ENCODE assay signal across 8 cellular contexts in the genomic region with DNA sequence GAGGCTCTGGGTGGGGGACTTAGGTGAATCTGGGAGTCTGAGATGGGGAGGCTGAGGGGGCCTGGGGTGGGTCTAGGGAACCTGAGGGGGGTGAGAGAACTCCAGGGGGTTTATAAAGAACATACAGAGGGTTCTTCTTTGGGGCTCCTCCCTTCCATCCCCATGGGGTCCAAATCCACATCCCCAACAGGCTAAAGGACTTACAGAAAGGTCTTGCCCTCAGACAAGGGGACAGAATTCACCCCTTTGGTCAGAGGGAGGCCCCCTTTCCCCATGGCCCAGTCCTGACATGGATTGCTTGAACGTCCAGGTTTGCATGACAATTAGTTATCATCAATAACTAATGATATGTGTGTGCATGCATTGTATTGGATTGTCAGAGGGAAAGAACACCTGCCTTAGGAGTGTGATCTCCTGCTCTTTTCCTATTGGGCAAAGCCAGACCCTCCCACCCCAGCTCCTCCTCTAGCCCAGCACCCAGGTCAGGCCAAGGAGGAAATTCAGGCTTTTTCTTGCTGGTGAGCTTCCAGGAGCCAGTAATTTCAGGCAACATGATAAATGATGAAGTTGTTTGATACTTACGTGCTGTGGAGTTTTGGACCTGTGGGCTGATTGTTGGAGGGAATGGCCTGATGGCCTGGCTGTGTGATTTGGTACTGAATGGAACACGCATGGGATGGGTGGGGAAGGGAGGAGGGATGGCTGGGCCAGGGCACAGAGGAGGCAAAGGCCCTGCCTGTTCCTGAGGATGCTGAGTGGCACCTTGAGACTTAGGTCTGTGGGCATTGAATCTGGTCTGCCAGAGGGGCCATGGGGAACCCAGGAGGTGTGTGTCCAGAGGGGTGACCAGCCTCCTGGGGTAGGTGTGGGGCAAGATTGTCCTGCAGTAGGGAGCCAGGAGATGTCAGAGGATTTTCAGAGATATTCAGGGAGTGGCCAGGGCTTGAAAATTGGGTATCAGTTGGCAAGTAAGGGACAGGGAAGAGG. TPM values are rescaled to one million over a fixed set of nuclear protein-coding genes. Genes with fewer than 3 reads are reported as not detected.
DNase-seq lines count a peak whose midpoint lies in the region; ATAC-seq, FAIRE-seq and TF ChIP-seq lines count a peak whose summit lies in the region.

No MANE protein-coding gene starts in this region.

- no peak for ATAC-seq in stimulated activated memory B cell treated with anti-CD40 and anti-IgM and Interleukin-4, amounts not matched to agents 10 μg/mL and 1 μg/mL and 100 μg/mL, for 72 hours

- no peak overlapping the region for H2AK5ac ChIP-seq in mesendoderm (ENCODE audit: low read length)

- no peaks in the 10 kb centered on the region for H3K36me3 ChIP-seq in mesendoderm (ENCODE audit: control insufficient read depth, insufficient read depth, low read length)

- no peaks in the 10 kb centered on the region for H3K79me2 ChIP-seq in mesendoderm (ENCODE audit: control insufficient read depth, insufficient read depth, low read length)

- no peak for DNase-seq in AG09309 (ENCODE audit: low read depth)
- no peak for DNase-seq in GM19239 (ENCODE audit: insufficient read length, low spot score)
- DNase-seq in mesendoderm = no peak
- DNase-seq in stimulated activated CD4-positive, alpha-beta T cell treated with anti-CD3 and anti-CD28 coated beads, Interleukin-4, amount 100 ng/mL, for 1 hour = no peak
- no peak for DNase-seq in Ammon's horn (ENCODE audit: low spot score)

- no peak overlapping the region for H2BK120ac ChIP-seq in mesendoderm (ENCODE audit: low read depth, low read length)

- no peak overlapping the region for H3K9ac ChIP-seq in mesendoderm (ENCODE audit: low read length)

- H3K18ac ChIP-seq in mesendoderm (ENCODE audit: low read length) = no peak overlapping the region

- H3K36me3 Mint-ChIP-seq in stimulated activated memory B cell treated with anti-CD40 and anti-IgM and Interleukin-4, amounts not matched to agents 10 μg/mL and 1 μg/mL and 100 μg/mL, for 72 hours = no peaks in the 10 kb centered on the region

- no CpG with 5 or more reads among the region's 3 CpGs for WGBS in mesendoderm (ENCODE audit: extremely low coverage, insufficient coverage, low lambda C conversion rate)

- H2BK5ac ChIP-seq in mesendoderm (ENCODE audit: low read length) = no peak overlapping the region

- no peak for TF ChIP-seq CTCF in AG09309 (IDR thresholded peaks at IDR 0.05; ENCODE audit: control insufficient read depth, insufficient read depth, low read depth, low read length, missing control alignments)
- no peak for TF ChIP-seq CTCF in WI38 (IDR thresholded peaks at IDR 0.05; ENCODE audit: low read depth, low read length)

- no peaks in the 10 kb centered on the region for H3K4me1 ChIP-seq in mesendoderm (ENCODE audit: control insufficient read depth, low read depth, low read length)

- H3K27ac ChIP-seq in mesendoderm (ENCODE audit: low read depth, low read length) = no peak overlapping the region

- no peaks in the 10 kb centered on the region for H3K27me3 Mint-ChIP-seq in stimulated activated memory B cell treated with anti-CD40 and anti-IgM and Interleukin-4, amounts not matched to agents 10 μg/mL and 1 μg/mL and 100 μg/mL, for 72 hours

- H3K27ac Mint-ChIP-seq in stimulated activated memory B cell treated with anti-CD40 and anti-IgM and Interleukin-4, amounts not matched to agents 10 μg/mL and 1 μg/mL and 100 μg/mL, for 72 hours = peak overlapping the region; percentile 79

- peaks cover 2% of the 10 kb centered on the region for H3K79me1 ChIP-seq in mesendoderm (ENCODE audit: low read length)

- H3K56ac ChIP-seq in mesendoderm (ENCODE audit: low read length) = no peak overlapping the region

- H3K27me3 ChIP-seq in mesendoderm (ENCODE audit: insufficient read depth, low read length, poor library complexity) = no peaks in the 10 kb centered on the region

- H3K4me3 ChIP-seq in AG09309 (ENCODE audit: control insufficient read depth, low read depth, low read length) (peak overlapping the region; percentile 93), WI38 (ENCODE audit: low read depth, low read length) (peak overlapping the region; percentile 95), iPS-11a (ENCODE audit: low read depth, low read length) (peak overlapping the region; percentile 79), mesendoderm (ENCODE audit: low read length) (no peak overlapping the region)

- H3K9me3 Mint-ChIP-seq in stimulated activated memory B cell treated with anti-CD40 and anti-IgM and Interleukin-4, amounts not matched to agents 10 μg/mL and 1 μg/mL and 100 μg/mL, for 72 hours = no peaks in the 10 kb centered on the region

- no peak overlapping the region for H2BK15ac ChIP-seq in mesendoderm (replicated peaks; ENCODE audit: low read depth)

- FAIRE-seq in GM19239 (lab: Jason Lieb, UNC) = peak; percentile 33

- no peak overlapping the region for H4K8ac ChIP-seq in mesendoderm (ENCODE audit: low read depth, low read length)

- H3K4ac ChIP-seq in mesendoderm (ENCODE audit: low read depth, low read length) = no peak overlapping the region

- H3K4me2 ChIP-seq in mesendoderm (ENCODE audit: low read length) = no peak overlapping the region

- no peak overlapping the region for H4K5ac ChIP-seq in mesendoderm (ENCODE audit: low read length)

- peaks cover 32% of the 10 kb centered on the region for H3K4me1 Mint-ChIP-seq in stimulated activated memory B cell treated with anti-CD40 and anti-IgM and Interleukin-4, amounts not matched to agents 10 μg/mL and 1 μg/mL and 100 μg/mL, for 72 hours

- no peak overlapping the region for H3K23ac ChIP-seq in mesendoderm (ENCODE audit: low read length)

- H3K4me3 Mint-ChIP-seq in stimulated activated memory B cell treated with anti-CD40 and anti-IgM and Interleukin-4, amounts not matched to agents 10 μg/mL and 1 μg/mL and 100 μg/mL, for 72 hours = peak overlapping the region; percentile 87

RNA-seq across cellular contexts. Expression of gene KLHL26, which starts 1.1 kb away (rescaled TPM):
- polyA plus RNA-seq in mesendoderm (2013, experiment 1 of 2) = 2.7 TPM
- 2.7 TPM for polyA plus RNA-seq in mesendoderm (2013, experiment 2 of 2)

RNA-seq across cellular contexts. Expression of gene TMEM59L, which starts 25.3 kb away (rescaled TPM):
- 3.9 TPM for polyA plus RNA-seq in mesendoderm (2013, experiment 1 of 2)
- polyA plus RNA-seq in mesendoderm (2013, experiment 2 of 2) = 3.6 TPM

RNA-seq across cellular contexts. Expression of gene CRLF1, which starts 31.3 kb away (rescaled TPM):
- 17.2 TPM for polyA plus RNA-seq in mesendoderm (2013, experiment 1 of 2)
- polyA plus RNA-seq in mesendoderm (2013, experiment 2 of 2) = 16.7 TPM

RNA-seq across cellular contexts. Expression of gene CRTC1, which starts 45.5 kb away (rescaled TPM):
- polyA plus RNA-seq in mesendoderm (2013, experiment 1 of 2) = 6.2 TPM
- 6.5 TPM for polyA plus RNA-seq in mesendoderm (2013, experiment 2 of 2)

RNA-seq across cellular contexts. Expression of gene REX1BD, which starts 49.3 kb away (rescaled TPM):
- 86.9 TPM for polyA plus RNA-seq in mesendoderm (2013, experiment 1 of 2)
- polyA plus RNA-seq in mesendoderm (2013, experiment 2 of 2) = 82.8 TPM
